Comparison of ENCODE assay signal across 1 cellular context in the genomic region with DNA sequence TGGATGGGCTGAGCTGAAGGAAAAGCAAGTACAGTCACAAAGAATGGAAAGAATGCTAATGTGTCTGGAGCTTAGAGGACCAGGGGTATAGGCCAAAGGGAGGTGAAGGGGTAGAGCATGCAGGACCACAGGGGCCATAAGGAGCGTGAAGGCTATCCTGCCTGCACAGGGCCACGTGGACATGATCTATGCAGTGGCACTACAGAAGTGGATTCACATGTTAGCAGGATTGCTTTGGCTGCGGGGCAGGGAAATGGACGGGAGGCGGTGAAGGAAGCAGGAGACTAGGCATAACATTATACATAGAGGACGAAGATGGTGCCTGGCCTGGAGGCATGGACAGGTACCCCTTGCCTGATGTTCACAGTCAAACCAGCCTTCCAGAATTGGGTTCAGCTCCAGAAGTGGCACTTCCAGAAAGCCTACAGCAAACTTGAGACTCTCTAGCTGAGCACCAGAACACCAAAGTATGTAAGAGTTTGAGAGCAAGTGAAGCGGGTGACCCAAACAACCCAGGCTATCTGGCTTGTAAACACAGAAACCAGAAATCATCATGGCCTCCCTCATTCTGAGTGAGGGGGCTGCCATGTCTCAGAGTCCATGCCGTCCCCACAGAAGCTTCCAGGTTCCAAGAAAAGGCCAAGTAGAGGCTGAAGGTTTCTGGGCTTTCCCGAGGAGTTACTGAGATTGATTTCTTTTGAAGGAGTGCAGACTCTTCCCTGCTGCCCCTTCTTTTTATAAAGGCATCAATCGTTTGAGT.
TF ChIP-seq lines count a peak whose summit lies in the region.

No MANE protein-coding gene starts in this region.

TF ChIP-seq in IMR-90, 13 proteins besides CTCF, POLR2A, EP300 and RAD21 (continued from another document):
- TF ChIP-seq FOS (IDR thresholded peaks at IDR 0.05; ENCODE audit: low read depth, low read length) (no peak), RFX5 (IDR thresholded peaks at IDR 0.05; ENCODE audit: low read depth, low read length) (no peak), BHLHE40 (IDR thresholded peaks at IDR 0.05; ENCODE audit: low read depth, low read length) (no peak), CEBPB (IDR thresholded peaks at IDR 0.05; ENCODE audit: low read depth, low read length) (no peak), SMC3 (IDR thresholded peaks at IDR 0.05; ENCODE audit: low read depth, low read length) (no peak), MAFK (IDR thresholded peaks at IDR 0.05; ENCODE audit: low read depth, low read length) (no peak), RCOR1 (IDR thresholded peaks at IDR 0.05; ENCODE audit: insufficient replicate concordance, low read length) (no peak), MAZ (IDR thresholded peaks at IDR 0.05; ENCODE audit: borderline replicate concordance, low read depth, low read length) (no peak)
